In genomic region chr15:28179270-28179669, GRCh38 we compare ENCODE assay signal across 31 cellular contexts.
"Had no signal": no experiment of that assay in that cellular context is flagged by ENCODE, and none has a peak within 500 bp of the region (broad histone marks: within the 10 kb centered on the region; RNA-seq: fewer than 3 reads in every experiment).

No MANE protein-coding gene starts in this region.

- ATAC-seq: activated CD4-positive, CD25-positive, alpha-beta regulatory T cell treated with anti-CD3 and anti-CD28 coated beads, Interleukin-2, amount 50 U/mL, for 24 hours; activated CD8-positive, alpha-beta memory T cell treated with anti-CD3 and anti-CD28 coated beads, Interleukin-2, amount 10 ng/mL, durations not matched to agents 7 days and 5 days; activated CD8-positive, alpha-beta T cell treated with anti-CD3 and anti-CD28 coated beads for 36 hours; activated T-helper 17 cell treated with anti-CD3 and anti-CD28 coated beads, Interleukin-2, amount 50 U/mL, for 72 hours; body of pancreas; esophagus mucosa; T-helper 17 cell had no signal

- DNase-seq: activated B cell treated with CpG ODN at 0.5 μM for 24 hours; activated CD4-positive, alpha-beta T cell treated with anti-CD3 and anti-CD28 coated beads for 48 hours; activated CD4-positive, alpha-beta T cell treated with anti-CD3 and anti-CD28 coated beads, Interleukin-2, amount 50 U/mL, for 1 hour; activated CD4-positive, alpha-beta T cell treated with anti-CD3 and anti-CD28 coated beads, Interleukin-2, amount 50 U/mL, for 48 hours; activated CD8-positive, alpha-beta memory T cell treated with anti-CD3 and anti-CD28 coated beads, Interleukin-2, amount 10 ng/mL, durations not matched to agents 7 days and 5 days; activated CD8-positive, alpha-beta memory T cell treated with anti-CD3 and anti-CD28 coated beads, Interleukin-2, amount 50 U/mL, for 4 hours; activated CD8-positive, alpha-beta T cell treated with anti-CD3 and anti-CD28 coated beads for 36 hours; activated effector memory CD4-positive, alpha-beta T cell treated with Interleukin-2 at 50 U/mL for 16 hours; activated gamma-delta T cell treated with Interleukin-2 at 50 U/mL for 16 hours; activated naive CD4-positive, alpha-beta T cell treated with anti-CD3 and anti-CD28 coated beads, Interleukin-2, amount 50 U/mL, for 16 hours; activated naive CD4-positive, alpha-beta T cell treated with Interleukin-2 at 50 U/mL for 16 hours; activated T-cell treated with anti-CD3 and anti-CD28 coated beads, Interleukin-2, amount 50 U/mL, for 24 hours; amniotic stem cell; anterior cingulate cortex; body of pancreas; central memory CD4-positive, alpha-beta T cell; cerebellar nuclear complex; colonic mucosa; effector CD8-positive, alpha-beta T cell; endodermal cell; foreskin fibroblast; glutamatergic neuron; T-helper 1 cell; T-helper 17 cell; T1000; WERI-Rb-1 had no signal

- H3K27me3 ChIP-seq: body of pancreas, colonic mucosa had no signal

- H3K27me3 Mint-ChIP-seq: activated B cell treated with CpG ODN at 0.5 μM for 24 hours; activated CD8-positive, alpha-beta memory T cell treated with anti-CD3 and anti-CD28 coated beads, Interleukin-2, amount 10 ng/mL, durations not matched to agents 7 days and 5 days; activated CD8-positive, alpha-beta T cell treated with anti-CD3 and anti-CD28 coated beads for 36 hours; activated naive CD8-positive, alpha-beta T cell; activated T-cell treated with anti-CD3 and anti-CD28 coated beads, Interleukin-2, amount 50 U/mL, for 24 hours; activated T-helper 17 cell treated with anti-CD3 and anti-CD28 coated beads, Interleukin-2, amount 50 U/mL, for 72 hours; T-helper 17 cell had no signal

- H3K4me1 Mint-ChIP-seq: activated B cell treated with CpG ODN at 0.5 μM for 24 hours; activated CD8-positive, alpha-beta memory T cell treated with anti-CD3 and anti-CD28 coated beads, Interleukin-2, amount 10 ng/mL, durations not matched to agents 7 days and 5 days; activated T-helper 17 cell treated with anti-CD3 and anti-CD28 coated beads, Interleukin-2, amount 50 U/mL, for 72 hours; endodermal cell; T-helper 17 cell had no signal

- H3K27ac ChIP-seq: body of pancreas, colonic mucosa, WERI-Rb-1 had no signal

- H3K4me3 ChIP-seq: body of pancreas, colonic mucosa had no signal

- H3K4me3 Mint-ChIP-seq: activated B cell treated with CpG ODN at 0.5 μM for 24 hours; activated CD8-positive, alpha-beta memory T cell treated with anti-CD3 and anti-CD28 coated beads, Interleukin-2, amount 10 ng/mL, durations not matched to agents 7 days and 5 days; activated CD8-positive, alpha-beta T cell treated with anti-CD3 and anti-CD28 coated beads for 36 hours; activated naive CD8-positive, alpha-beta T cell; activated T-cell treated with anti-CD3 and anti-CD28 coated beads, Interleukin-2, amount 50 U/mL, for 24 hours; activated T-helper 17 cell treated with anti-CD3 and anti-CD28 coated beads, Interleukin-2, amount 50 U/mL, for 72 hours; endodermal cell; T-helper 17 cell; T-helper 2 cell treated with Interferon-gamma antibody and Interleukin-4, amounts not matched to agents 5 μg/mL and 100 μg/mL, for 36 hours had no signal

- H3K27ac Mint-ChIP-seq: activated B cell treated with CpG ODN at 0.5 μM for 24 hours; activated CD8-positive, alpha-beta memory T cell treated with anti-CD3 and anti-CD28 coated beads, Interleukin-2, amount 10 ng/mL, durations not matched to agents 7 days and 5 days; activated CD8-positive, alpha-beta T cell treated with anti-CD3 and anti-CD28 coated beads for 36 hours; activated naive CD8-positive, alpha-beta T cell; activated T-cell treated with anti-CD3 and anti-CD28 coated beads, Interleukin-2, amount 50 U/mL, for 24 hours; activated T-helper 17 cell treated with anti-CD3 and anti-CD28 coated beads, Interleukin-2, amount 50 U/mL, for 72 hours; endodermal cell; T-helper 2 cell treated with Interferon-gamma antibody and Interleukin-4, amounts not matched to agents 5 μg/mL and 100 μg/mL, for 36 hours had no signal

- H3K9me3 ChIP-seq: body of pancreas, colonic mucosa had no signal

- H3K9me3 Mint-ChIP-seq: activated B cell treated with CpG ODN at 0.5 μM for 24 hours; activated CD8-positive, alpha-beta T cell treated with anti-CD3 and anti-CD28 coated beads for 36 hours; activated T-cell treated with anti-CD3 and anti-CD28 coated beads, Interleukin-2, amount 50 U/mL, for 24 hours; activated T-helper 17 cell treated with anti-CD3 and anti-CD28 coated beads, Interleukin-2, amount 50 U/mL, for 72 hours; endodermal cell; T-helper 2 cell treated with Interferon-gamma antibody and Interleukin-4, amounts not matched to agents 5 μg/mL and 100 μg/mL, for 36 hours had no signal
